Comparison of ENCODE assay signal across 18 cellular contexts in the genomic region with DNA sequence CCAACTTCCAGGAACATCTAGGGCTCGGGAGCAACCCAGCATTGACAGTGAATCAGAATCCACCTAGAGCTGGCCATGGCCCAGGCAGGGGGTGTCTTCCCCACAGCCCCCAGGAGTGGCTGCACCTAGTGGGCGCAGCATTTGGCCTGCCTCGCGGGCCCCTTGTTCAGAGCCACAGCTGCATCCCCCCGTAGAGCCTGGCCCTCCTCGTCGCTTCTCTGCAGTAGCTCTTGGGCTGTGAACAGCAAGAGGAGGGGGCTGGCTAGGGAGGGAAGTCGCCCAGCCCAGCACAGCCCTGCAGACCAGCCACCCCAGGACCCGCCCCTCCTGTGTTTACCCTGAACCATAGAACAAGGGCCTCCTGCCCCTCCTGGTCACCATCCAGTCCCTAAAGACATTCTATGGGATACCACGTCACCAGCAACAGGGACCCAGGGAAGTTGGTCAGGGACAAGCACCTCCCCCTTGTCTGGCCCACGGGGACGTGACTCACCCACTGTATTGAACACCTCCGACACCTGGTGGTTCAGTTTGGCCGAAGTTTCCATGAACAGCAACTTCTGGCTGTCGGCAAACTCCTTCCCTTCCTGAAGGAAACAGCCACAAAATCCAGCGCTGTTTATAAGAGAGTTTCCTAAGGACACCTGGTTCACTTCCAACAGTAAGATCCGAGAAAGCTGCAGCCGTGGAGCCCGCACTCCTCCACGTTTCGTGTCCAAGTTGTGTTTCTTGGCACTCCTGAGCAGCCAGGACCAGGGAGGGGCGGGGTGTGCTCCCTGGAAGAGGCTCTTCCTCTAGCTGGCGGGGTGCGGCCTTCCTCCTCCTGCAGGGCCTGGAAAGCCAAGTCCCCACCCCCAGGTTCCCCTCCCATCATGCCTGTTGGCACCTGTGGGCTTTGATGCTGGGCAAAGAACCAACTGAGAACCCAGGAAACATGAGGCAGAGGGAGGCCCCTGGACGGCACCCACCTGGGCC. TPM values are rescaled to one million over a fixed set of nuclear protein-coding genes. Genes with fewer than 3 reads are reported as not detected.
DNase-seq lines count a peak whose midpoint lies in the region; ATAC-seq and TF ChIP-seq lines count a peak whose summit lies in the region.
"Had no signal": no experiment of that assay in that cellular context is flagged by ENCODE, and none has a peak within 500 bp of the region (broad histone marks: within the 10 kb centered on the region; RNA-seq: fewer than 3 reads in every experiment).

No MANE protein-coding gene starts in this region.

- peak overlapping the region; percentile 2 for H3K9ac ChIP-seq in mucosa of stomach (ENCODE audit: low read length)

- TF ChIP-seq CTCF in foreskin keratinocyte (conservative IDR thresholded peaks at IDR 0.05), result peak; percentile 62

- H3K27me3 ChIP-seq in foreskin keratinocyte (no peaks in the 10 kb centered on the region), mucosa of stomach (ENCODE audit: control insufficient read depth, insufficient read depth, low read length) (no peaks in the 10 kb centered on the region), aorta (ENCODE audit: control insufficient read depth in 1 of 2, insufficient read depth in 2 of 2, low read length in 1 of 2) (no peaks in the 10 kb centered on the region)
- H3K27me3 ChIP-seq: suprapubic skin had no signal

- H3K4me3 ChIP-seq in mucosa of stomach (ENCODE audit: low read length), result no peak overlapping the region
- H3K4me3 ChIP-seq in aorta (ENCODE audit: low read length in 2 of 2), result no peak overlapping the region
- H3K4me3 ChIP-seq: skin epidermis, suprapubic skin had no signal

- no peaks in the 10 kb centered on the region for H3K36me3 ChIP-seq in mucosa of stomach (ENCODE audit: control insufficient read depth, insufficient read depth, low read length)
- H3K36me3 ChIP-seq in aorta (ENCODE audit: control insufficient read depth in 1 of 2, insufficient read depth in 2 of 2, low read length in 1 of 2), result no peaks in the 10 kb centered on the region
- H3K36me3 ChIP-seq: suprapubic skin had no signal

- ATAC-seq in left cardiac atrium, result peak in 1 of 2 donors; percentile 50
- ATAC-seq in Right ventricle myocardium inferior, result no peak
- peak; percentile 82 for ATAC-seq in foreskin keratinocyte
- ATAC-seq in aorta (ENCODE audit: low FRiP score), result no peak
- ATAC-seq in GM21825 (IDR thresholded peaks at IDR 0.05; ENCODE audit: unreplicated experiment), result no peak
- ATAC-seq: CD8-positive, alpha-beta T cell; natural killer cell treated with Interleukin-12 subunit alpha and Interleukin-12 subunit beta and Interleukin-15 and Interleukin-18, amount 100 ng/mL, for 72 hours had no signal

- H3K4me1 ChIP-seq in foreskin keratinocyte (peaks cover 4% of the 10 kb centered on the region), mucosa of stomach (ENCODE audit: control insufficient read depth, insufficient read depth, low read length) (peaks cover 31% of the 10 kb centered on the region), aorta (ENCODE audit: control insufficient read depth in 1 of 2, insufficient read depth in 2 of 2, low read length in 2 of 2) (no peaks in the 10 kb centered on the region)

- peak; percentile 70 for DNase-seq in left cardiac atrium
- no peak for DNase-seq in Right ventricle myocardium inferior (ENCODE audit: missing footprints)
- peak; percentile 51 to 78 for DNase-seq in foreskin keratinocyte
- DNase-seq in aorta, result peak; percentile 48 to 76
- no peak for DNase-seq in HuH-7 (ENCODE audit: low spot score)
- DNase-seq in activated CD4-positive, alpha-beta T cell treated with anti-CD3 and anti-CD28 coated beads, Interleukin-2, amount 50 U/mL, for 48 hours, result no peak
- DNase-seq: activated CD4-positive, CD25-positive, alpha-beta regulatory T cell; CD8-positive, alpha-beta T cell; GDM1; MM.1S; NCI-H2171 treated with DMSO at 0.1 percent for 48 hours; SW 1271 had no signal

- H3K27ac ChIP-seq in foreskin keratinocyte (no peak overlapping the region), aorta (ENCODE audit: low read depth in 1 of 2, low read length in 2 of 2) (no peak overlapping the region)
- H3K27ac ChIP-seq: suprapubic skin had no signal

- intact Hi-C loops in left cardiac atrium (cut with DNase I) (loop anchor here (5.0 to 10.0 kb wide), 3 partner anchors 63 to 450 kb away; a partner anchor contains a TSS), Right ventricle myocardium inferior (cut with DNase I) (loop anchor here (5.0 to 10.0 kb wide), 3 partner anchors 103 to 480 kb away; no protein-coding TSS in a partner anchor), aorta (cut with DNase I) (loop anchor here (5.0 to 10.0 kb wide), 3 partner anchors 153 to 423 kb away; no protein-coding TSS in a partner anchor)

- WGBS in aorta, 2 donors, result 49 to 53% methylated on average over 25 of the region's 25 CpGs

- H3K9me3 ChIP-seq in mucosa of stomach (ENCODE audit: control insufficient read depth, low read length) (no peaks in the 10 kb centered on the region), aorta (ENCODE audit: control insufficient read depth, low read length) (no peaks in the 10 kb centered on the region)
- H3K9me3 ChIP-seq: suprapubic skin had no signal

RNA-seq across cellular contexts. Expression of a gene that starts 8.8 kb away (rescaled TPM):
- not detected for total RNA-seq in left cardiac atrium
- not detected for total RNA-seq in Right ventricle myocardium inferior
- total RNA-seq in foreskin keratinocyte, result not detected in 2 replicates
- not detected in 2 replicates for polyA plus RNA-seq in foreskin keratinocyte
- total RNA-seq in aorta, result not detected
- not detected for polyA plus RNA-seq in aorta
- total RNA-seq: CD8-positive, alpha-beta T cell; fibroblast of lung; natural killer cell treated with Interleukin-12 subunit alpha and Interleukin-12 subunit beta and Interleukin-15 and Interleukin-18, amount 100 ng/mL, for 72 hours; suprapubic skin had no signal
- polyA plus RNA-seq: fibroblast of lung had no signal

RNA-seq across cellular contexts. Expression of a gene that starts 15.4 kb away (rescaled TPM):
- total RNA-seq in left cardiac atrium (1 to 10 TPM; 2.3 to 2.4 TPM), Right ventricle myocardium inferior (2.4 TPM), foreskin keratinocyte (0.75 and 1.8 TPM in 2 replicates), aorta (1 to 10 TPM; 3.7 to 4.5 TPM)
- polyA plus RNA-seq in foreskin keratinocyte (1.2 and 2.1 TPM in 2 replicates), aorta (10 to 100 TPM; 11.1 to 22.3 TPM)
- total RNA-seq: CD8-positive, alpha-beta T cell; natural killer cell treated with Interleukin-12 subunit alpha and Interleukin-12 subunit beta and Interleukin-15 and Interleukin-18, amount 100 ng/mL, for 72 hours had no signal

RNA-seq across cellular contexts. Expression of a gene that starts 52.2 kb away (rescaled TPM):
- 10 to 100 TPM; 69.3 to 99.6 TPM for total RNA-seq in left cardiac atrium
- 104 TPM for total RNA-seq in Right ventricle myocardium inferior
- 91.7 and 95.3 TPM in 2 replicates for total RNA-seq in foreskin keratinocyte
- polyA plus RNA-seq in foreskin keratinocyte, result 30.1 and 32.3 TPM in 2 replicates
- total RNA-seq in aorta, result 100 to 1,000 TPM; 234 to 348 TPM
- polyA plus RNA-seq in aorta, result 100 to 1,000 TPM; 100 to 105 TPM

Comparison
In these comparisons a context has a peak if more than half of its experiments do, and no peak if none do; other contexts are left out.
1. DNase-seq: peak in left cardiac atrium (single experiment), foreskin keratinocyte (2 of 2) and aorta (2 of 2); none in Right ventricle myocardium inferior (single experiment), HuH-7 (single experiment) and activated CD4-positive, alpha-beta T cell treated with anti-CD3 and anti-CD28 coated beads, Interleukin-2, amount 50 U/mL, for 48 hours (0 of 2).